26 cellular contexts compared by ENCODE assay signal in genomic region chr2:124153713-124154112, GRCh38.
DNase-seq lines count a peak whose midpoint lies in the region; FAIRE-seq and TF ChIP-seq lines count a peak whose summit lies in the region.
"Had no signal": no experiment of that assay in that cellular context is flagged by ENCODE, and none has a peak within 500 bp of the region (broad histone marks: within the 10 kb centered on the region; RNA-seq: fewer than 3 reads in every experiment).

No MANE protein-coding gene starts in this region.

- no peak for FAIRE-seq in kidney (lab: Jason Lieb, UNC)
- FAIRE-seq: A549, GM12878, GM12892, GM18507 had no signal

- intact Hi-C loops in kidney (cut with DNase I): no loop called here

- DNase-seq in D341Med (ENCODE audit: low spot score): peak; percentile 52
- peak; percentile 31 to 76 for DNase-seq in NCI-H524 (lab: John Stamatoyannopoulos, UW)
- peak; percentile 93 for DNase-seq in NCI-H82 (lab: John Stamatoyannopoulos, UW)
- DNase-seq in WERI-Rb-1: peak; percentile 74
- DNase-seq in kidney: no peak
- no peak for DNase-seq in right atrium auricular region (ENCODE audit: low spot score)
- no peak for DNase-seq in BE2C
- DNase-seq: AML-193; C1 segment of cervical spinal cord; CD4-positive, alpha-beta memory T cell; CD4-positive, CD25-positive, alpha-beta regulatory T cell; CD8-positive, alpha-beta memory T cell; COR-L47; DMS 273 treated with DMSO at 0.1 percent for 48 hours; DMS153; DMS53; DMS79; DND-41; EL; GDM1 had no signal

- H3K27me3 ChIP-seq in WERI-Rb-1 (ENCODE audit: insufficient read depth, low read depth, severe bottlenecking): no peaks in the 10 kb centered on the region
- no peaks in the 10 kb centered on the region for H3K27me3 ChIP-seq in right atrium auricular region
- H3K27me3 ChIP-seq in BE2C: no peaks in the 10 kb centered on the region
- H3K27me3 ChIP-seq: BLaER1 had no signal

- H3K9ac ChIP-seq in kidney (ENCODE audit: low read length in 2 of 2): no peak overlapping the region
- H3K9ac ChIP-seq: BLaER1 had no signal

- TF ChIP-seq CTCF in WERI-Rb-1 (IDR thresholded peaks at IDR 0.05; ENCODE audit: low read depth, low read length) (no peak), kidney (IDR thresholded peaks at IDR 0.05; ENCODE audit: borderline replicate concordance, extremely low read depth, insufficient read depth) (no peak), right atrium auricular region (IDR thresholded peaks at IDR 0.05) (no peak), BE2C (IDR thresholded peaks at IDR 0.05; ENCODE audit: low read depth, low read length) (no peak)

- H3K27ac ChIP-seq in WERI-Rb-1 (no peak overlapping the region), kidney (ENCODE audit: low read depth in 2 of 2, low read length in 2 of 2) (no peak overlapping the region), right atrium auricular region (no peak overlapping the region)
- H3K27ac ChIP-seq: 22Rv1, A549, BLaER1 had no signal

- H3K4me1 ChIP-seq in kidney (ENCODE audit: control insufficient read depth in 1 of 2, insufficient read depth in 1 of 2, low read depth in 1 of 2, low read length in 2 of 2): no peaks in the 10 kb centered on the region
- no peaks in the 10 kb centered on the region for H3K4me1 ChIP-seq in right atrium auricular region
- H3K4me1 ChIP-seq in BE2C: no peaks in the 10 kb centered on the region
- H3K4me1 ChIP-seq: A549, BLaER1 had no signal

- H3K4me3 ChIP-seq in WERI-Rb-1 (ENCODE audit: low read depth, low read length): no peak overlapping the region
- H3K4me3 ChIP-seq in kidney (ENCODE audit: low read length in 2 of 2): no peak overlapping the region
- no peak overlapping the region for H3K4me3 ChIP-seq in right atrium auricular region
- no peak overlapping the region for H3K4me3 ChIP-seq in BE2C (ENCODE audit: low read depth, low read length)
- H3K4me3 ChIP-seq: A549, BLaER1, GM12878 had no signal

- no peaks in the 10 kb centered on the region for H3K9me3 ChIP-seq in WERI-Rb-1 (ENCODE audit: severe bottlenecking)
- H3K9me3 ChIP-seq in kidney (ENCODE audit: control insufficient read depth in 1 of 2, low read length in 2 of 2): peaks cover 0 to 3% of the 10 kb centered on the region in 2 donors
- H3K9me3 ChIP-seq in right atrium auricular region: no peaks in the 10 kb centered on the region
- no peaks in the 10 kb centered on the region for H3K9me3 ChIP-seq in BE2C
- H3K9me3 ChIP-seq: A549, BLaER1 had no signal

- H3K36me3 ChIP-seq in WERI-Rb-1: no peaks in the 10 kb centered on the region
- H3K36me3 ChIP-seq in kidney (ENCODE audit: control insufficient read depth in 1 of 2, insufficient read depth in 2 of 2, low read length in 2 of 2): no peaks in the 10 kb centered on the region
- H3K36me3 ChIP-seq in right atrium auricular region: no peaks in the 10 kb centered on the region
- H3K36me3 ChIP-seq in BE2C: no peaks in the 10 kb centered on the region
- H3K36me3 ChIP-seq: BLaER1 had no signal

Comparison
In these comparisons a context has a peak if more than half of its experiments do, and no peak if none do; other contexts are left out.
1. DNase-seq: peak in D341Med (single experiment), NCI-H524 (2 of 2), NCI-H82 (single experiment) and WERI-Rb-1 (single experiment); none in kidney (single experiment), right atrium auricular region (single experiment) and BE2C (single experiment).